ENCODE assay signal across 18 cellular contexts in genomic region chr18:57683470-57683869, GRCh38.
"Had no signal": no experiment of that assay in that cellular context is flagged by ENCODE, and none has a peak within 500 bp of the region (broad histone marks: within the 10 kb centered on the region; RNA-seq: fewer than 3 reads in every experiment).

No MANE protein-coding gene starts in this region.

- FAIRE-seq: HepG2 had no signal

- H3K27ac ChIP-seq: RWPE1 had no signal

- ATAC-seq: HepG2, Panc1, PC-3, SK-N-SH treated with all-trans-retinoic acid at 6 μM for 48 hours had no signal

- DNase-seq: KBM-7, NCI-H1092, NCI-H1105 treated with DMSO at 0.1 percent for 48 hours, NCI-H1417 treated with DMSO at 0.1 percent for 48 hours, NCI-H146, NCI-H1694 treated with DMSO at 0.1 percent for 48 hours, NCI-H1930, NCI-H2081, NCI-H2107, NCI-H2227 treated with DMSO at 0.1 percent for 48 hours, NCI-H526 treated with DMSO at 0.1 percent for 48 hours, NCI-H774, PC-3, SHP77 had no signal
